ENCODE assay signal across 8 cellular contexts in the genomic region with DNA sequence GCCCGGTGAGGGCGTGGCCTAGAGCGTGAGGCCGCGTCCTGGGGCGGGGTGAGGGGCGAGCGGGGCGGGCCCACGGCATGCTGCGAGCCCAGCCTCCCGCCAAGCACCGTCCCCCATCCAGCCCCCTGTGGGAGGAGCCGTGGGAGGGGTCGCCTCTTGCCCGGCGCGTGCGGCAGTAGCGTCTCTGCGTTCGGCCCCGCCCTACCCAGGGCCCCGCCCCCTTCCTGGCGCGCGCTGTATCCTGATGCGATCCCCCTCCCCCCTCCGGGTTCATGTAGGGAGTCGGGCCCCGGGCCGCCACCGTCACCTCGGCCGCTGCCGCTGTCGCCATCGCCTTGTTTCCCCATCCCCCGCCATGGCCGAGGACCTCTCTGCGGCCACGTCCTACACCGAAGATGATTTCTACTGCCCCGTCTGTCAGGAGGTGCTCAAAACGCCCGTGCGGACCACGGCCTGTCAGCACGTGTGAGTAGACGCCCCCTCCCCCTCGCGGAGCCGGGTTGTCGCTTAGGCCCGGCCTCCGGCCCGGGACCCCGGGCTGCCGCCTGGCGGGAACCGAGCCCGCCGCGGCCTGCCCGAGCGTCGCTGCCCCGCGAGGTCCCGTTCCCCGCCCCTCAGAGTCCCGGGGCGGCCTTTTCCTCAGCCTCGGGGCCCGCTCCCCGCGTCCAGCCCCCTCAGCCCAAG. TPM values are rescaled to one million over a fixed set of nuclear protein-coding genes. Genes with fewer than 3 reads are reported as not detected.
DNase-seq lines count a peak whose midpoint lies in the region; ATAC-seq and TF ChIP-seq lines count a peak whose summit lies in the region.

No MANE protein-coding gene starts in this region.

- intact Hi-C loops in colonic mucosa (cut with DNase I): loop anchor here (10.0 kb wide), 1 partner anchor 148 kb away; a partner anchor contains a TSS

- POLR2A ChIA-PET in BJ (lab: Charles Lee): interaction anchor here (0.6 kb wide), 1 partner anchor 14 kb away, joined by 3 read pairs; no protein-coding TSS in a partner anchor

- ATAC-seq in HG03457 (IDR thresholded peaks at IDR 0.05; ENCODE audit: unreplicated experiment): peak; percentile 67

- H3K4me3 ChIP-seq in BJ (ENCODE audit: low read depth, low read length) (peak overlapping the region; percentile 96), colonic mucosa (peak overlapping the region; percentile 91)

- H3K27ac ChIP-seq in colonic mucosa: peak overlapping the region; percentile 99

- CTCF ChIA-PET in BJ (lab: Yijun Ruan, JAX): no interaction called here

- no peaks in the 10 kb centered on the region for H3K9me3 ChIP-seq in colonic mucosa

- peak overlapping the region; percentile 89 to 93 for H3K9ac ChIP-seq in colonic mucosa (ENCODE audit: low read depth in 2 of 2, low read length in 2 of 2)

- H3K36me3 ChIP-seq in BJ (ENCODE audit: control insufficient read depth, insufficient read depth, low read length): no peaks in the 10 kb centered on the region
- H3K36me3 ChIP-seq in colonic mucosa: no peaks in the 10 kb centered on the region

- H3K27me3 ChIP-seq in BJ (ENCODE audit: control insufficient read depth, insufficient read depth, low read length) (no peaks in the 10 kb centered on the region), colonic mucosa (no peaks in the 10 kb centered on the region)

- peak; percentile 70 for DNase-seq in BJ (ENCODE audit: low read depth)
- peak; percentile 64 for DNase-seq in GM19240 (ENCODE audit: insufficient read length, low spot score)
- peak; percentile 90 to 94 for DNase-seq in NCI-H524 (lab: John Stamatoyannopoulos, UW)
- DNase-seq in activated CD4-positive, alpha-beta T cell treated with anti-CD3 and anti-CD28 coated beads for 48 hours: peak; percentile 100
- DNase-seq in colonic mucosa: peak; percentile 100
- peak; percentile 99 for DNase-seq in left kidney (ENCODE audit: low read depth, low spot score)
- peak; percentile 99 for DNase-seq in stimulated activated CD4-positive, alpha-beta T cell treated with anti-CD3 and anti-CD28 coated beads, Interleukin-1b, Interleukin-23, amount 100 ng/mL, for 48 hours

- TF ChIP-seq CTCF in BJ (IDR thresholded peaks at IDR 0.05; ENCODE audit: insufficient read depth, low read depth, low read length): no peak
- no peak for TF ChIP-seq CTCF in colonic mucosa (IDR thresholded peaks at IDR 0.05)

- peaks cover 10% of the 10 kb centered on the region for H3K4me1 ChIP-seq in colonic mucosa

RNA-seq across cellular contexts. Expression of a gene that starts 0.9 kb away (rescaled TPM):
- 12.3 and 13.2 TPM in 2 replicates for polyA plus RNA-seq in BJ (2011; rRNA removed)
- polyA minus RNA-seq in BJ (2011; rRNA and poly(A)+ RNA removed): 8.9 and 28.3 TPM in 2 replicates
- total RNA-seq in colonic mucosa: 10 to 100 TPM; 48.3 to 53.2 TPM

Comparison
In these comparisons a context has a peak if more than half of its experiments do, and no peak if none do; other contexts are left out.
1. Peak in every context shown above with its lines: DNase-seq, ATAC-seq, H3K4me3 ChIP-seq and H3K27ac ChIP-seq.